7 cellular contexts compared by ENCODE assay signal in the genomic region with DNA sequence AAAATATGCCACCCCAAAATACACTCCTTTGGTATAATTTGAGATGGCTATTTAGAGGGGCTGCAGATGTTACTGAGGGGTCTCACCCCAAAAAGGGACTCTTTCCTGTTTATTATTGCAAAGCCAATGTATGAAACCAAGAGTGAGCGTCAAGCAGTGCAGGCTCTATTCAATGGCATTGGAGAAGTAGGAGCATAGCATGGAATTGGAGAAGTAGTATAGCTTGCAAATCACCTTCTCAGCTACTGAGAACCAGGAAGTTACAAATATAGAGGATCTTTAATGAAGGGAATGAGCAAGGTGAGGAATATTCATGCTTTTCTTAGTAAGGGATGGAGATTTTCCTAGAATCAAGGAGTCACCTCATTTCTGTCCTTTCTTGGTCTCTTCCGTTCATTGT. TPM values are rescaled to one million over a fixed set of nuclear protein-coding genes. Genes with fewer than 3 reads are reported as not detected.
"Had no signal": no experiment of that assay in that cellular context is flagged by ENCODE, and none has a peak within 500 bp of the region (broad histone marks: within the 10 kb centered on the region; RNA-seq: fewer than 3 reads in every experiment).

No MANE protein-coding gene starts in this region.

RNA-seq across cellular contexts. Expression of gene PPIAL4A, which starts 47.4 kb away (rescaled TPM):
- total RNA-seq: GM23248, GM23338, H1, H4, H7, H9, HFFc6 had no signal
- polyA plus RNA-seq: GM23248, GM23338, H1 had no signal
